ENCODE assay signal across 10 cellular contexts in the genomic region with DNA sequence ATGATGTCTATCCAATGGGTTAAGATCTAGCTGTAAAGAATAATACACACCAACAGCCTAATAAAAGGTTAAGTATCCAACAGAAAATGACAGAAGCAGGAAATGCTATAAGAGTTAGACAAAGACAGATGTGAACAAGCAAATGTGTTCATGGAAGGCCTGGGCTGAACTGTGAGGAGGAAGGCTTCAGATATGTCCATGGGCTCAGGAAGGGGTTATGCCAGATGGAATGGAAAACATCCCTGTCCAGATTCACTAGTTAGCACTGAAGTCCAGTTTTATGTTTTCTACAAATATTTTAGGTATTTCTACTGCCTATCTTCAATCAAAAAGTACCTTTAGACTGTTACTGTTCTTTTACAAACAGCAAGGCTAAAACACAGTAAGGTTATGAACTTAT. TPM values are rescaled to one million over a fixed set of nuclear protein-coding genes. Genes with fewer than 3 reads are reported as not detected.
A peak's percentile ranks its signal among the peaks of the same experiment; 100 is the strongest.
DNase-seq lines count a peak whose midpoint lies in the region; ATAC-seq and TF ChIP-seq lines count a peak whose summit lies in the region.
"Had no signal": no experiment of that assay in that cellular context is flagged by ENCODE, and none has a peak within 500 bp of the region (broad histone marks: within the 10 kb centered on the region; RNA-seq: fewer than 3 reads in every experiment).

No MANE protein-coding gene starts in this region.

- no peak overlapping the region for H3K9ac ChIP-seq in mesendoderm (ENCODE audit: low read length)

- H3K4ac ChIP-seq in mesendoderm (ENCODE audit: low read depth, low read length), result no peak overlapping the region

- no peak for TF ChIP-seq CTCF in VCaP (conservative IDR thresholded peaks at IDR 0.05)
- TF ChIP-seq CTCF in hepatocyte (IDR thresholded peaks at IDR 0.05; ENCODE audit: poor library complexity), result no peak

- no peak overlapping the region for H3K23ac ChIP-seq in mesendoderm (ENCODE audit: low read length)

- H2AK5ac ChIP-seq in mesendoderm (ENCODE audit: low read length), result no peak overlapping the region

- H3K79me1 ChIP-seq in mesendoderm (ENCODE audit: low read length), result no peaks in the 10 kb centered on the region

- H3K4me3 ChIP-seq in hepatocyte (no peak overlapping the region), mesendoderm (ENCODE audit: low read length) (no peak overlapping the region)
- H3K4me3 ChIP-seq: testis had no signal

- H3K4me3 Mint-ChIP-seq in activated CD4-positive, alpha-beta T cell treated with anti-CD3 and anti-CD28 coated beads for 36 hours, result no peak overlapping the region
- no peak overlapping the region for H3K4me3 Mint-ChIP-seq in stimulated activated effector memory CD8-positive, alpha-beta T cell treated with anti-CD3 and anti-CD28 coated beads, Interleukin-12 subunit alpha, Interleukin-12 subunit beta, amount 100 ng/mL, for 72 hours
- H3K4me3 Mint-ChIP-seq in effector memory CD8-positive, alpha-beta T cell, result no peak overlapping the region

- intact Hi-C loops in activated CD4-positive, alpha-beta T cell treated with anti-CD3 and anti-CD28 coated beads for 36 hours (cut with DNase I, micrococcal nuclease), result no loop called here

- H3K27me3 Mint-ChIP-seq in activated CD4-positive, alpha-beta T cell treated with anti-CD3 and anti-CD28 coated beads for 36 hours, result no peaks in the 10 kb centered on the region
- no peaks in the 10 kb centered on the region for H3K27me3 Mint-ChIP-seq in effector memory CD8-positive, alpha-beta T cell

- peaks cover 16% of the 10 kb centered on the region for H3K4me1 ChIP-seq in hepatocyte (ENCODE audit: insufficient read depth)
- no peaks in the 10 kb centered on the region for H3K4me1 ChIP-seq in mesendoderm (ENCODE audit: control insufficient read depth, low read depth, low read length)

- peak overlapping the region; percentile 34 for H3K27ac Mint-ChIP-seq in activated CD4-positive, alpha-beta T cell treated with anti-CD3 and anti-CD28 coated beads for 36 hours
- H3K27ac Mint-ChIP-seq in stimulated activated effector memory CD8-positive, alpha-beta T cell treated with anti-CD3 and anti-CD28 coated beads, Interleukin-12 subunit alpha, Interleukin-12 subunit beta, amount 100 ng/mL, for 72 hours, result peak overlapping the region; percentile 57
- H3K27ac Mint-ChIP-seq in effector memory CD8-positive, alpha-beta T cell, result peak overlapping the region in 1 of 2 donors; percentile 29

- no peak overlapping the region for H2BK120ac ChIP-seq in mesendoderm (ENCODE audit: low read depth, low read length)

- ATAC-seq in activated CD4-positive, alpha-beta T cell treated with anti-CD3 and anti-CD28 coated beads for 36 hours, result no peak
- no peak for ATAC-seq in stimulated activated effector memory CD8-positive, alpha-beta T cell treated with anti-CD3 and anti-CD28 coated beads, Interleukin-12 subunit alpha, Interleukin-12 subunit beta, amount 100 ng/mL, for 72 hours
- ATAC-seq in effector memory CD8-positive, alpha-beta T cell (replicated peaks), result no peak

- CTCF ChIA-PET in activated CD4-positive, alpha-beta T cell treated with anti-CD3 and anti-CD28 coated beads for 36 hours (lab: Charles Lee), result interaction anchor here (0.9 to 3.2 kb wide), 6 partner anchors 11 to 383 kb away, joined by 3 to 17 read pairs (median 4); no protein-coding TSS in a partner anchor

- no peak overlapping the region for H3K56ac ChIP-seq in mesendoderm (ENCODE audit: low read length)

- H3K27me3 ChIP-seq in hepatocyte (no peaks in the 10 kb centered on the region), mesendoderm (ENCODE audit: insufficient read depth, low read length, poor library complexity) (no peaks in the 10 kb centered on the region)
- H3K27me3 ChIP-seq: testis had no signal

- no peaks in the 10 kb centered on the region for H4K20me1 ChIP-seq in hepatocyte (ENCODE audit: insufficient read depth, poor library complexity, severe bottlenecking)

- no peaks in the 10 kb centered on the region for H3K9me3 Mint-ChIP-seq in activated CD4-positive, alpha-beta T cell treated with anti-CD3 and anti-CD28 coated beads for 36 hours (ENCODE audit: low read depth)
- no peaks in the 10 kb centered on the region for H3K9me3 Mint-ChIP-seq in stimulated activated effector memory CD8-positive, alpha-beta T cell treated with anti-CD3 and anti-CD28 coated beads, Interleukin-12 subunit alpha, Interleukin-12 subunit beta, amount 100 ng/mL, for 72 hours
- no peaks in the 10 kb centered on the region for H3K9me3 Mint-ChIP-seq in effector memory CD8-positive, alpha-beta T cell

- no peak overlapping the region for H2AFZ ChIP-seq in hepatocyte

- H3K36me3 ChIP-seq in hepatocyte (replicated peaks; ENCODE audit: insufficient read depth, low read depth) (no peaks in the 10 kb centered on the region), mesendoderm (ENCODE audit: control insufficient read depth, insufficient read depth, low read length) (no peaks in the 10 kb centered on the region)

- H3K4me2 ChIP-seq in hepatocyte (peak overlapping the region; percentile 12), mesendoderm (ENCODE audit: low read length) (no peak overlapping the region)

- no peak overlapping the region for H3K18ac ChIP-seq in mesendoderm (ENCODE audit: low read length)

- DNase-seq in activated CD4-positive, alpha-beta T cell treated with anti-CD3 and anti-CD28 coated beads for 36 hours, result no peak
- no peak for DNase-seq in activated CD4-positive, alpha-beta T cell treated with anti-CD3 and anti-CD28 coated beads, Interleukin-2, amount 50 U/mL, for 4 hours
- DNase-seq in hepatocyte (ENCODE audit: low spot score), result no peak
- no peak for DNase-seq in stimulated activated effector memory CD8-positive, alpha-beta T cell treated with anti-CD3 and anti-CD28 coated beads, Interleukin-12 subunit alpha, Interleukin-12 subunit beta, amount 100 ng/mL, for 72 hours (ENCODE audit: low spot score in 2 of 2)
- DNase-seq in effector memory CD8-positive, alpha-beta T cell, result no peak
- no peak for DNase-seq in HK-2 (ENCODE audit: unreplicated experiment)
- DNase-seq in mesendoderm, result no peak
- DNase-seq: Kasumi-1, testis had no signal

- H3K79me2 ChIP-seq in hepatocyte (no peaks in the 10 kb centered on the region), mesendoderm (ENCODE audit: control insufficient read depth, insufficient read depth, low read length) (no peaks in the 10 kb centered on the region)

- POLR2A ChIA-PET in activated CD4-positive, alpha-beta T cell treated with anti-CD3 and anti-CD28 coated beads for 36 hours (lab: Charles Lee), result no interaction called here

- H3K4me1 Mint-ChIP-seq in activated CD4-positive, alpha-beta T cell treated with anti-CD3 and anti-CD28 coated beads for 36 hours, result peaks cover 7% of the 10 kb centered on the region
- no peaks in the 10 kb centered on the region for H3K4me1 Mint-ChIP-seq in stimulated activated effector memory CD8-positive, alpha-beta T cell treated with anti-CD3 and anti-CD28 coated beads, Interleukin-12 subunit alpha, Interleukin-12 subunit beta, amount 100 ng/mL, for 72 hours
- peaks cover 3 to 6% of the 10 kb centered on the region in 2 donors for H3K4me1 Mint-ChIP-seq in effector memory CD8-positive, alpha-beta T cell (ENCODE audit: low read depth in 2 of 2)

- H3K27ac ChIP-seq in VCaP, result peak overlapping the region; percentile 6; the same call in 1 of the 2 replicates
- peak overlapping the region; percentile 76 for H3K27ac ChIP-seq in hepatocyte
- H3K27ac ChIP-seq in mesendoderm (ENCODE audit: low read depth, low read length), result no peak overlapping the region
- H3K27ac ChIP-seq: testis had no signal

- H3K9me3 ChIP-seq in hepatocyte (ENCODE audit: low read depth), result no peaks in the 10 kb centered on the region
- H3K9me3 ChIP-seq: testis had no signal

- no peaks in the 10 kb centered on the region for H3K9me2 ChIP-seq in hepatocyte (replicated peaks; ENCODE audit: insufficient read depth)

- no peak overlapping the region for H4K8ac ChIP-seq in mesendoderm (ENCODE audit: low read depth, low read length)

- H2BK5ac ChIP-seq in mesendoderm (ENCODE audit: low read length), result no peak overlapping the region

- peaks cover 70% of the 10 kb centered on the region for H3K36me3 Mint-ChIP-seq in activated CD4-positive, alpha-beta T cell treated with anti-CD3 and anti-CD28 coated beads for 36 hours (ENCODE audit: low read depth)
- peaks cover 100% of the 10 kb centered on the region for H3K36me3 Mint-ChIP-seq in stimulated activated effector memory CD8-positive, alpha-beta T cell treated with anti-CD3 and anti-CD28 coated beads, Interleukin-12 subunit alpha, Interleukin-12 subunit beta, amount 100 ng/mL, for 72 hours
- H3K36me3 Mint-ChIP-seq in effector memory CD8-positive, alpha-beta T cell (ENCODE audit: insufficient read depth), result peaks cover 85% of the 10 kb centered on the region

- no peak overlapping the region for H4K5ac ChIP-seq in mesendoderm (ENCODE audit: low read length)

- H2BK15ac ChIP-seq in mesendoderm (replicated peaks; ENCODE audit: low read depth), result no peak overlapping the region

RNA-seq across cellular contexts. Expression of gene ERAP1, which starts 27.1 kb away (rescaled TPM):
- total RNA-seq in activated CD4-positive, alpha-beta T cell treated with anti-CD3 and anti-CD28 coated beads for 36 hours, result 10 to 100 TPM; 56.4 to 98.7 TPM
- 44.6 and 66.5 TPM in 2 replicates for total RNA-seq in hepatocyte
- 13.9 and 19.7 TPM in 2 replicates for polyA plus RNA-seq in hepatocyte
- 5.6 TPM for polyA plus RNA-seq in mesendoderm (2013, experiment 1 of 2)
- 5.3 TPM for polyA plus RNA-seq in mesendoderm (2013, experiment 2 of 2)
